ENCODE assay signal across 10 cellular contexts in the genomic region with DNA sequence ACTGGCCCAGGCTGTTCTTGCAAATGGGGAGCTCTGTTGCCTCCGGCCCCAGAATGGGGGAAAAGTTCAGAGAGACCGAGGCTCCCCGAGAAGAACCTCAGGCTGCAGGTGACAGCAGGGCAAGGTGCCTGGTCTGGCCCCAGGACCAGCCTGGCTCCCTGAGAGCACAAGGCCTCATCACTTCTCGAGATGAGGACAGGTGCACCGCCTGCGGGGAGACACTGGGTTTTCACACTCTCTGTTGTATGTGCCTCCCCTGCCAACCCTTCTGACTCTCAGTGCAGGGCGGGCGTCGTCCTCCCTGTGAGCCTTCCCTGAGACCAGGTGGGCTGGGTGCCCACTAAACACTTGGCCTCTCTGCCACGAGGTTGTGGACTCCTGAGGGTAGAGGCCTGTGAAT.
A peak's percentile ranks its signal among the peaks of the same experiment; 100 is the strongest.
DNase-seq lines count a peak whose midpoint lies in the region; ATAC-seq and TF ChIP-seq lines count a peak whose summit lies in the region.
"Had no signal": no experiment of that assay in that cellular context is flagged by ENCODE, and none has a peak within 500 bp of the region (broad histone marks: within the 10 kb centered on the region; RNA-seq: fewer than 3 reads in every experiment).

No MANE protein-coding gene starts in this region.

- H3K9me3 ChIP-seq in heart left ventricle (no peaks in the 10 kb centered on the region), heart right ventricle (no peaks in the 10 kb centered on the region), prostate gland (no peaks in the 10 kb centered on the region), uterus (no peaks in the 10 kb centered on the region)
- H3K9me3 ChIP-seq: spleen had no signal

- H3K4me3 ChIP-seq in heart left ventricle (no peak overlapping the region), heart right ventricle (no peak overlapping the region), prostate gland (no peak overlapping the region), uterus (no peak overlapping the region)
- H3K4me3 ChIP-seq: spleen had no signal

- intact Hi-C loops in heart left ventricle (cut with DNase I) (loop anchor here in 8 of 10 donors (1.0 to 10.0 kb wide), 3 partner anchors 104 to 328 kb away; no protein-coding TSS in a partner anchor), heart right ventricle (cut with DNase I) (loop anchor here in 8 of 10 donors (1.0 to 10.0 kb wide), 5 partner anchors 40 to 328 kb away; no protein-coding TSS in a partner anchor), prostate gland (cut with DNase I) (no loop called here), uterus (cut with DNase I; ENCODE audit: low total_unique reads) (no loop called here)

- TF ChIP-seq CTCF in heart left ventricle (IDR thresholded peaks at IDR 0.05) (no peak), heart right ventricle (IDR thresholded peaks at IDR 0.05) (no peak), prostate gland (IDR thresholded peaks at IDR 0.05) (no peak), uterus (IDR thresholded peaks at IDR 0.05) (no peak)

- DNase-seq in heart left ventricle (no peak), heart right ventricle (no peak), epithelial cell of prostate (ENCODE audit: low read depth, low spot score) (no peak), prostate gland (ENCODE audit: low spot score) (no peak), uterus (no peak), SKM-1 (lab: John Stamatoyannopoulos, UW; ENCODE audit: unreplicated experiment) (no peak), NCI-H2107 (lab: John Stamatoyannopoulos, UW) (no peak)

- no peaks in the 10 kb centered on the region for H3K27me3 ChIP-seq in heart left ventricle
- H3K27me3 ChIP-seq in heart right ventricle: no peaks in the 10 kb centered on the region
- H3K27me3 ChIP-seq in prostate gland (replicated peaks; ENCODE audit: insufficient read depth): no peaks in the 10 kb centered on the region
- H3K27me3 ChIP-seq in uterus: no peaks in the 10 kb centered on the region
- H3K27me3 ChIP-seq: spleen had no signal

- H3K27ac ChIP-seq in heart left ventricle (peak overlapping the region in 7 of 12 donors; percentile 17 to 82 (median 33)), heart right ventricle (peak overlapping the region in 1 of 10 donors; percentile 59), epithelial cell of prostate (peak overlapping the region; percentile 76), prostate gland (peak overlapping the region; percentile 78 to 81), uterus (peak overlapping the region; percentile 53 to 61)
- H3K27ac ChIP-seq: parathyroid adenoma had no signal

- H3K36me3 ChIP-seq in heart left ventricle (peaks cover 0 to 51% (median 33%) of the 10 kb centered on the region in 9 donors), heart right ventricle (peaks cover 0 to 83% (median 5%) of the 10 kb centered on the region in 9 donors), prostate gland (no peaks in the 10 kb centered on the region), uterus (no peaks in the 10 kb centered on the region)

- ATAC-seq in heart left ventricle (no peak), heart right ventricle (no peak), GM19463 (IDR thresholded peaks at IDR 0.05; ENCODE audit: unreplicated experiment) (no peak)

- WGBS in heart left ventricle, 4 donors: 88 to 96% (median 95%) methylated on average over 6 to 10 of the region's 10 CpGs
- WGBS in heart right ventricle, 2 donors: 95% methylated on average over 10 of the region's 10 CpGs
- 73% methylated on average over 10 of the region's 10 CpGs for WGBS in prostate gland

- peaks cover 0 to 33% (median 19%) of the 10 kb centered on the region in 12 donors for H3K4me1 ChIP-seq in heart left ventricle
- peaks cover 9 to 36% (median 26%) of the 10 kb centered on the region in 9 donors for H3K4me1 ChIP-seq in heart right ventricle
- peaks cover 15% of the 10 kb centered on the region for H3K4me1 ChIP-seq in prostate gland (replicated peaks)
- H3K4me1 ChIP-seq in uterus: no peaks in the 10 kb centered on the region
- H3K4me1 ChIP-seq: parathyroid adenoma had no signal

- TF ChIP-seq POLR2A in heart left ventricle (IDR thresholded peaks at IDR 0.05) (no peak), prostate gland (IDR thresholded peaks at IDR 0.05) (no peak), uterus (IDR thresholded peaks at IDR 0.05) (no peak)

Comparison
In these comparisons a context has a peak if more than half of its experiments do, and no peak if none do; other contexts are left out.
1. intact Hi-C loops: an anchor here in heart left ventricle (1.0 to 10.0 kb wide) and heart right ventricle (1.0 to 10.0 kb wide); none called in prostate gland and uterus.